In the genomic region with DNA sequence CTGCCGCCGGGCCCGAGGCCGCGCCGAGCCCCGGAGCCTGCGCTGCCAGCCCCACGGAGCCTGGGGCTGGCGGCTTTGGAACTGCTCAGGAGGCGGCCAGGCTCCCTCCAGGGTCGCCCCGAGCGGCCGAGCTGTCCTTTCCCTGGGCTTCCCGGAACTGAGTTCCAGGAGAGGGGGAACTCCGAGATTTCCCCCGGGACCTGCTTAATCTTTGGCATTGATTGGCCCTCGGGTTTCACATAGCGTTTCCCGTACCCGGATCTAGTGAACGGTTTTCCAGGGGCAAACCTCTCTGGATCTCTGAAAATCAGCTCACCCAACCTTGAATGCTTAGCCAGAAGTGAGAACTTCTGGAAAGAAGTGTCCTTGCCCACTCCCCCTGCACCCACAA, we compare ENCODE assay signal across 8 cellular contexts. TPM values are rescaled to one million over a fixed set of nuclear protein-coding genes. Genes with fewer than 3 reads are reported as not detected.
A peak's percentile ranks its signal among the peaks of the same experiment; 100 is the strongest.
DNase-seq lines count a peak whose midpoint lies in the region; ATAC-seq and TF ChIP-seq lines count a peak whose summit lies in the region.

No MANE protein-coding gene starts in this region.

- H3K9me3 ChIP-seq in iPS-18a (ENCODE audit: control insufficient read depth, low read depth, low read length), result no peaks in the 10 kb centered on the region

- H3K4me2 ChIP-seq in KMS-11, result peak overlapping the region; percentile 79

- H3K9ac ChIP-seq in KMS-11 (peak overlapping the region; percentile 88), iPS-18a (ENCODE audit: low read length) (peak overlapping the region; percentile 75)

- no peaks in the 10 kb centered on the region for H3K27me3 Mint-ChIP-seq in stimulated activated naive B cell treated with anti-CD40 and anti-IgM and Interleukin-4, amounts not matched to agents 10 μg/mL and 1 μg/mL and 100 μg/mL, for 72 hours

- no peaks in the 10 kb centered on the region for H3K36me3 Mint-ChIP-seq in activated naive CD4-positive, alpha-beta T cell treated with anti-CD3 and anti-CD28 coated beads, Interleukin-2, amount 50 U/mL, for 72 hours
- H3K36me3 Mint-ChIP-seq in stimulated activated naive B cell treated with anti-CD40 and anti-IgM and Interleukin-4, amounts not matched to agents 10 μg/mL and 1 μg/mL and 100 μg/mL, for 72 hours, result peaks cover 2 to 13% of the 10 kb centered on the region in 2 donors

- H2AFZ ChIP-seq in KMS-11 (ENCODE audit: low read depth), result peak overlapping the region; percentile 89

- no peaks in the 10 kb centered on the region for H3K36me3 ChIP-seq in KMS-11 (ENCODE audit: insufficient read depth)
- H3K36me3 ChIP-seq in iPS-18a (ENCODE audit: control insufficient read depth, low read depth, low read length), result no peaks in the 10 kb centered on the region

- intact Hi-C loops in left cardiac atrium (cut with DNase I), result no loop called here
- intact Hi-C loops in Right ventricle myocardium superior (cut with DNase I), result no loop called here

- peak; percentile 69 for DNase-seq in left cardiac atrium
- no peak for DNase-seq in Right ventricle myocardium superior
- no peak for DNase-seq in activated naive CD4-positive, alpha-beta T cell treated with anti-CD3 and anti-CD28 coated beads, Interleukin-2, amount 50 U/mL, for 72 hours (ENCODE audit: low spot score in 2 of 2)
- peak; percentile 58 for DNase-seq in stimulated activated naive B cell treated with anti-CD40 and anti-IgM and Interleukin-4, amounts not matched to agents 10 μg/mL and 1 μg/mL and 100 μg/mL, for 72 hours
- no peak for DNase-seq in ureter (ENCODE audit: low spot score)

- peak overlapping the region; percentile 45 for H3K4me3 ChIP-seq in KMS-11 (IDR thresholded peaks at IDR 0.05; ENCODE audit: insufficient read depth, low read depth, low read length)
- H3K4me3 ChIP-seq in iPS-18a (ENCODE audit: low read length), result peak overlapping the region; percentile 78

- no peaks in the 10 kb centered on the region for H3K27me3 ChIP-seq in KMS-11 (ENCODE audit: insufficient read depth, low read depth)
- no peaks in the 10 kb centered on the region for H3K27me3 ChIP-seq in iPS-18a (ENCODE audit: control insufficient read depth, insufficient read depth, low read length)

- no peak for ATAC-seq in left cardiac atrium
- no peak for ATAC-seq in Right ventricle myocardium superior (ENCODE audit: poor library complexity)
- no peak for ATAC-seq in activated naive CD4-positive, alpha-beta T cell treated with anti-CD3 and anti-CD28 coated beads, Interleukin-2, amount 50 U/mL, for 72 hours
- ATAC-seq in stimulated activated naive B cell treated with anti-CD40 and anti-IgM and Interleukin-4, amounts not matched to agents 10 μg/mL and 1 μg/mL and 100 μg/mL, for 72 hours (replicated peaks), result no peak
- ATAC-seq in HG02938 (IDR thresholded peaks at IDR 0.05; ENCODE audit: unreplicated experiment), result no peak

- H3K4me1 ChIP-seq in KMS-11 (ENCODE audit: low read depth, poor library complexity, severe bottlenecking) (peaks cover 81% of the 10 kb centered on the region), iPS-18a (ENCODE audit: control insufficient read depth, low read depth, low read length) (peaks cover 10% of the 10 kb centered on the region)

- H3K9me3 Mint-ChIP-seq in activated naive CD4-positive, alpha-beta T cell treated with anti-CD3 and anti-CD28 coated beads, Interleukin-2, amount 50 U/mL, for 72 hours, result no peaks in the 10 kb centered on the region
- no peaks in the 10 kb centered on the region for H3K9me3 Mint-ChIP-seq in stimulated activated naive B cell treated with anti-CD40 and anti-IgM and Interleukin-4, amounts not matched to agents 10 μg/mL and 1 μg/mL and 100 μg/mL, for 72 hours

- H4K20me1 ChIP-seq in KMS-11 (ENCODE audit: insufficient read depth), result no peaks in the 10 kb centered on the region

- no peaks in the 10 kb centered on the region for H3K79me2 ChIP-seq in KMS-11 (ENCODE audit: insufficient read depth, low read depth)

- H3K27ac Mint-ChIP-seq in activated naive CD4-positive, alpha-beta T cell treated with anti-CD3 and anti-CD28 coated beads, Interleukin-2, amount 50 U/mL, for 72 hours, result peak overlapping the region; percentile 76 to 93
- H3K27ac Mint-ChIP-seq in stimulated activated naive B cell treated with anti-CD40 and anti-IgM and Interleukin-4, amounts not matched to agents 10 μg/mL and 1 μg/mL and 100 μg/mL, for 72 hours, result peak overlapping the region; percentile 93

- peak overlapping the region; percentile 87 to 89 for H3K4me3 Mint-ChIP-seq in stimulated activated naive B cell treated with anti-CD40 and anti-IgM and Interleukin-4, amounts not matched to agents 10 μg/mL and 1 μg/mL and 100 μg/mL, for 72 hours

- H3K27ac ChIP-seq in KMS-11, result peak overlapping the region; percentile 76
- H3K27ac ChIP-seq in iPS-18a (ENCODE audit: low read length), result no peak overlapping the region

- no peak for TF ChIP-seq CTCF in KMS-11 (conservative IDR thresholded peaks at IDR 0.05; ENCODE audit: low read depth, low read length)

- H3K4me1 Mint-ChIP-seq in stimulated activated naive B cell treated with anti-CD40 and anti-IgM and Interleukin-4, amounts not matched to agents 10 μg/mL and 1 μg/mL and 100 μg/mL, for 72 hours, result peaks cover 31 to 49% of the 10 kb centered on the region in 2 donors

RNA-seq across cellular contexts. Expression of a gene that starts 0.5 kb away (rescaled TPM):
- total RNA-seq in left cardiac atrium, result 10 to 100 TPM; 33.3 to 40.6 TPM
- 20.9 TPM for total RNA-seq in Right ventricle myocardium superior
- total RNA-seq in activated naive CD4-positive, alpha-beta T cell treated with anti-CD3 and anti-CD28 coated beads, Interleukin-2, amount 50 U/mL, for 72 hours, result 10 to 100 TPM in 1 of 2 donors, 1 to 10 TPM in 1; 4.4 to 16.2 TPM
- total RNA-seq in ureter, result 70.7 TPM

RNA-seq across cellular contexts. Expression of a gene that starts 57.6 kb away (rescaled TPM):
- total RNA-seq in left cardiac atrium (10 to 100 TPM; 16.8 to 19.1 TPM), Right ventricle myocardium superior (13.0 TPM), ureter (15.1 TPM)
- 10 to 100 TPM in 1 of 2 donors, 1 to 10 TPM in 1; 3.8 to 12.6 TPM for total RNA-seq in activated naive CD4-positive, alpha-beta T cell treated with anti-CD3 and anti-CD28 coated beads, Interleukin-2, amount 50 U/mL, for 72 hours

Comparison
In these comparisons a context has a peak if more than half of its experiments do, and no peak if none do; other contexts are left out.
1. DNase-seq: peak in left cardiac atrium (single experiment) and stimulated activated naive B cell treated with anti-CD40 and anti-IgM and Interleukin-4, amounts not matched to agents 10 μg/mL and 1 μg/mL and 100 μg/mL, for 72 hours (single experiment); none in Right ventricle myocardium superior (single experiment), activated naive CD4-positive, alpha-beta T cell treated with anti-CD3 and anti-CD28 coated beads, Interleukin-2, amount 50 U/mL, for 72 hours (0 of 2) and ureter (single experiment).